Comparison of ENCODE assay signal across 8 cellular contexts in genomic region chr20:60262967-60263603, GRCh38.
A peak's percentile ranks its signal among the peaks of the same experiment; 100 is the strongest.
DNase-seq lines count a peak whose midpoint lies in the region; ATAC-seq and FAIRE-seq lines count a peak whose summit lies in the region.

No MANE protein-coding gene starts in this region.

- peak; percentile 2 for DNase-seq in GM18507 (ENCODE audit: extremely low spot score, insufficient read length, low read depth)
- DNase-seq in NCI-H1930 (lab: John Stamatoyannopoulos, UW), result peak; percentile 25 to 46
- DNase-seq in activated CD8-positive, alpha-beta memory T cell treated with anti-CD3 and anti-CD28 coated beads for 48 hours (ENCODE audit: low read depth in 2 of 3, low spot score in 2 of 3), result peak in 2 of 3 experiments; percentile 10 to 18
- DNase-seq in germinal center (ENCODE audit: low spot score), result peak; percentile 44
- peak; percentile 49 for DNase-seq in stimulated activated CD4-positive, alpha-beta T cell treated with anti-CD3 and anti-CD28 coated beads, Interleukin-1b, Interleukin-23, amount 100 ng/mL, for 48 hours
- no peak for DNase-seq in NCI-H1048 (lab: John Stamatoyannopoulos, UW)
- no peak for DNase-seq in SIG-M5 treated with dmso at 0.1 percent for 504 hours (lab: John Stamatoyannopoulos, UW; ENCODE audit: unreplicated experiment)

- FAIRE-seq in GM18507 (lab: Jason Lieb, UNC), result no peak

- ATAC-seq in HG02885 (IDR thresholded peaks at IDR 0.05; ENCODE audit: poor library complexity, unreplicated experiment), result no peak

Comparison
In these comparisons a context has a peak if more than half of its experiments do, and no peak if none do; other contexts are left out.
1. DNase-seq: peak in GM18507 (single experiment), NCI-H1930 (2 of 2), activated CD8-positive, alpha-beta memory T cell treated with anti-CD3 and anti-CD28 coated beads for 48 hours (2 of 3), germinal center (single experiment) and stimulated activated CD4-positive, alpha-beta T cell treated with anti-CD3 and anti-CD28 coated beads, Interleukin-1b, Interleukin-23, amount 100 ng/mL, for 48 hours (single experiment); none in NCI-H1048 (single experiment) and SIG-M5 treated with dmso at 0.1 percent for 504 hours (single experiment).